In the genomic region with DNA sequence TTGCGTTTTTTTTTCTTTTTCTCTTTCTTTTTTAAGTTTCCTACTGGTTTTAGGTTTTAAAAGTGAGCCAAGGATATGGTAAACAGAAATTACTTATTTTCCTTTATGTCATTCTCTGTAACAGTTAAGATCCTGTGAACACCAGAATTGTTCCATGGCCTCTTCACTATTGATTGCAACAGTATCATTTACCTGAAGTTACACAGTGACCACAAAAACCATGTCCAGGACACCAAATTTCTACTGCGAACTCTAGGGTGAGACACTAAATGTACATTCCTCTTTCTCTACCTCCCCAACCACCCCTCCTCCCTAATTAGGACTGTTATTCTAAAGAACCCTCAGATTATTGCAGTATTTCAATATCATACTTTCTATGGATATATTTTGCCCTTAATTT, we compare ENCODE assay signal across 15 cellular contexts.
DNase-seq lines count a peak whose midpoint lies in the region; ATAC-seq and TF ChIP-seq lines count a peak whose summit lies in the region.
"Had no signal": no experiment of that assay in that cellular context is flagged by ENCODE, and none has a peak within 500 bp of the region (broad histone marks: within the 10 kb centered on the region; RNA-seq: fewer than 3 reads in every experiment).

No MANE protein-coding gene starts in this region.

- peak; percentile 34 for ATAC-seq in stimulated activated naive CD8-positive, alpha-beta T cell treated with anti-CD3 and anti-CD28 coated beads, Interleukin-15, amount 100 ng/mL, for 72 hours
- no peak for ATAC-seq in GM19463 (IDR thresholded peaks at IDR 0.05; ENCODE audit: unreplicated experiment)
- ATAC-seq: left lung, PC-3 had no signal

- no peaks in the 10 kb centered on the region for H3K27me3 ChIP-seq in liver (ENCODE audit: control insufficient read depth in 4 of 4, insufficient read depth in 4 of 4, low read length in 3 of 4)
- H3K27me3 ChIP-seq: left lung, right atrium auricular region, tibial artery had no signal

- H3K4me1 ChIP-seq in liver (ENCODE audit: control insufficient read depth in 4 of 4, insufficient read depth in 4 of 4, low read length in 3 of 4): peaks cover 2 to 32% (median 14%) of the 10 kb centered on the region in 4 donors

- H3K4me3 ChIP-seq in liver (ENCODE audit: low read depth in 1 of 3, low read length in 3 of 3): no peak overlapping the region
- H3K4me3 ChIP-seq: left lung, right atrium auricular region, tibial artery had no signal

- peaks cover 0 to 1% (median 0%) of the 10 kb centered on the region in 4 donors for H3K36me3 ChIP-seq in liver (ENCODE audit: control insufficient read depth in 4 of 4, insufficient read depth in 3 of 4, low read depth in 1 of 4, low read length in 3 of 4)
- H3K36me3 ChIP-seq: left lung, right atrium auricular region, tibial artery had no signal

- H3K9me3 Mint-ChIP-seq in activated naive CD4-positive, alpha-beta T cell treated with anti-CD3 and anti-CD28 coated beads for 36 hours: no peaks in the 10 kb centered on the region
- H3K9me3 Mint-ChIP-seq in activated T-helper 1 cell treated with anti-CD3 and anti-CD28 coated beads, Interleukin-12 subunit alpha, Interleukin-12 subunit beta, Interleukin-2, Interleukin-4 antibody, amounts not matched to agents 30 ng/mL and 10 ng/mL and 1 ng/mL, durations not matched to agents 14 hours and 24 hours and 36 hours: no peaks in the 10 kb centered on the region
- no peaks in the 10 kb centered on the region for H3K9me3 Mint-ChIP-seq in stimulated activated naive CD8-positive, alpha-beta T cell treated with anti-CD3 and anti-CD28 coated beads, Interleukin-15, amount 100 ng/mL, for 72 hours

- H3K36me3 Mint-ChIP-seq in activated naive CD4-positive, alpha-beta T cell treated with anti-CD3 and anti-CD28 coated beads for 36 hours (ENCODE audit: low read depth): peaks cover 1% of the 10 kb centered on the region
- H3K36me3 Mint-ChIP-seq in activated T-helper 1 cell treated with anti-CD3 and anti-CD28 coated beads, Interleukin-12 subunit alpha, Interleukin-12 subunit beta, Interleukin-2, Interleukin-4 antibody, amounts not matched to agents 30 ng/mL and 10 ng/mL and 1 ng/mL, durations not matched to agents 14 hours and 24 hours and 36 hours (ENCODE audit: low read depth): peaks cover 8% of the 10 kb centered on the region

- H3K4me3 Mint-ChIP-seq in activated naive CD4-positive, alpha-beta T cell treated with anti-CD3 and anti-CD28 coated beads for 36 hours: peak overlapping the region; percentile 90
- peak overlapping the region; percentile 1 for H3K4me3 Mint-ChIP-seq in activated T-helper 1 cell treated with anti-CD3 and anti-CD28 coated beads, Interleukin-12 subunit alpha, Interleukin-12 subunit beta, Interleukin-2, Interleukin-4 antibody, amounts not matched to agents 30 ng/mL and 10 ng/mL and 1 ng/mL, durations not matched to agents 14 hours and 24 hours and 36 hours
- peak overlapping the region; percentile 77 to 98 for H3K4me3 Mint-ChIP-seq in stimulated activated naive CD8-positive, alpha-beta T cell treated with anti-CD3 and anti-CD28 coated beads, Interleukin-15, amount 100 ng/mL, for 72 hours

- peaks cover 59% of the 10 kb centered on the region for H3K4me1 Mint-ChIP-seq in activated naive CD4-positive, alpha-beta T cell treated with anti-CD3 and anti-CD28 coated beads for 36 hours (ENCODE audit: low read depth)
- H3K4me1 Mint-ChIP-seq in activated T-helper 1 cell treated with anti-CD3 and anti-CD28 coated beads, Interleukin-12 subunit alpha, Interleukin-12 subunit beta, Interleukin-2, Interleukin-4 antibody, amounts not matched to agents 30 ng/mL and 10 ng/mL and 1 ng/mL, durations not matched to agents 14 hours and 24 hours and 36 hours (ENCODE audit: low read depth): peaks cover 72% of the 10 kb centered on the region
- H3K4me1 Mint-ChIP-seq in stimulated activated naive CD8-positive, alpha-beta T cell treated with anti-CD3 and anti-CD28 coated beads, Interleukin-15, amount 100 ng/mL, for 72 hours: peaks cover 63% of the 10 kb centered on the region

- CTCF ChIA-PET in activated naive CD4-positive, alpha-beta T cell treated with anti-CD3 and anti-CD28 coated beads for 36 hours (lab: Charles Lee): interaction anchor here (0.6 to 0.7 kb wide), 2 partner anchors 79 to 298 kb away, joined by 3 to 5 read pairs; no protein-coding TSS in a partner anchor

- H3K27me3 Mint-ChIP-seq in activated naive CD4-positive, alpha-beta T cell treated with anti-CD3 and anti-CD28 coated beads for 36 hours (ENCODE audit: low read depth): no peaks in the 10 kb centered on the region
- H3K27me3 Mint-ChIP-seq in activated T-helper 1 cell treated with anti-CD3 and anti-CD28 coated beads, Interleukin-12 subunit alpha, Interleukin-12 subunit beta, Interleukin-2, Interleukin-4 antibody, amounts not matched to agents 30 ng/mL and 10 ng/mL and 1 ng/mL, durations not matched to agents 14 hours and 24 hours and 36 hours (ENCODE audit: insufficient read depth): peaks cover 55% of the 10 kb centered on the region
- no peaks in the 10 kb centered on the region for H3K27me3 Mint-ChIP-seq in stimulated activated naive CD8-positive, alpha-beta T cell treated with anti-CD3 and anti-CD28 coated beads, Interleukin-15, amount 100 ng/mL, for 72 hours

- TF ChIP-seq CTCF in liver (IDR thresholded peaks at IDR 0.05; ENCODE audit: low read depth, low read length, missing input control): no peak

- peak; percentile 13 to 37 for TF ChIP-seq RAD21 in liver (IDR thresholded peaks at IDR 0.05)

- H3K27ac Mint-ChIP-seq in activated naive CD4-positive, alpha-beta T cell treated with anti-CD3 and anti-CD28 coated beads for 36 hours: peak overlapping the region; percentile 94
- peak overlapping the region; percentile 61 for H3K27ac Mint-ChIP-seq in activated T-helper 1 cell treated with anti-CD3 and anti-CD28 coated beads, Interleukin-12 subunit alpha, Interleukin-12 subunit beta, Interleukin-2, Interleukin-4 antibody, amounts not matched to agents 30 ng/mL and 10 ng/mL and 1 ng/mL, durations not matched to agents 14 hours and 24 hours and 36 hours
- H3K27ac Mint-ChIP-seq in stimulated activated naive CD8-positive, alpha-beta T cell treated with anti-CD3 and anti-CD28 coated beads, Interleukin-15, amount 100 ng/mL, for 72 hours: peak overlapping the region; percentile 99

- intact Hi-C loops in activated naive CD4-positive, alpha-beta T cell treated with anti-CD3 and anti-CD28 coated beads for 36 hours (cut with micrococcal nuclease): loop anchor here (1.0 to 5.0 kb wide), 2 partner anchors 350 to 771 kb away; no protein-coding TSS in a partner anchor
- intact Hi-C loops in activated T-helper 1 cell treated with anti-CD3 and anti-CD28 coated beads, Interleukin-12 subunit alpha, Interleukin-12 subunit beta, Interleukin-2, Interleukin-4 antibody, amounts not matched to agents 30 ng/mL and 10 ng/mL and 1 ng/mL, durations not matched to agents 14 hours and 24 hours and 36 hours (cut with micrococcal nuclease): loop anchor here (5.0 kb wide), 2 partner anchors 140 to 700 kb away; no protein-coding TSS in a partner anchor

- 54% methylated on average over 2 of the region's 2 CpGs for WGBS in liver

- no peak overlapping the region for H3K9ac ChIP-seq in liver (ENCODE audit: low read depth in 1 of 2, low read length in 2 of 2)

- no peak overlapping the region for H3K27ac ChIP-seq in liver (ENCODE audit: low read depth in 1 of 2, low read length in 2 of 2)
- H3K27ac ChIP-seq: left lung, right atrium auricular region had no signal

- TF ChIP-seq POLR2A in erythroblast (IDR thresholded peaks at IDR 0.05; ENCODE audit: low read length): no peak

- no peak for DNase-seq in activated naive CD4-positive, alpha-beta T cell treated with anti-CD3 and anti-CD28 coated beads for 36 hours
- DNase-seq in activated naive CD4-positive, alpha-beta T cell treated with anti-CD3 and anti-CD28 coated beads, Interleukin-2, amount 50 U/mL, for 16 hours: no peak
- no peak for DNase-seq in activated T-helper 1 cell treated with anti-CD3 and anti-CD28 coated beads, Interleukin-12 subunit alpha, Interleukin-12 subunit beta, Interleukin-2, Interleukin-4 antibody, amounts not matched to agents 30 ng/mL and 10 ng/mL and 1 ng/mL, durations not matched to agents 14 hours and 24 hours and 36 hours (ENCODE audit: low spot score)
- no peak for DNase-seq in stimulated activated naive CD8-positive, alpha-beta T cell treated with anti-CD3 and anti-CD28 coated beads, Interleukin-15, amount 100 ng/mL, for 72 hours
- DNase-seq in midbrain (lab: John Stamatoyannopoulos, UW) (no peak), erythroblast (lab: John Stamatoyannopoulos, UW) (no peak)
- DNase-seq: left lung; NCI-H1694; NCI-H446 treated with DMSO at 0.1 percent for 48 hours; PC-3; stimulated activated CD4-positive, alpha-beta T cell treated with anti-CD3 and anti-CD28 coated beads, Interleukin-2, amount 100 ng/mL, for 24 hours; tibial artery had no signal

- H3K9me3 ChIP-seq in liver (ENCODE audit: control insufficient read depth in 4 of 4, low read length in 3 of 4): no peaks in the 10 kb centered on the region
- H3K9me3 ChIP-seq: left lung, right atrium auricular region, tibial artery had no signal

TF ChIP-seq in liver, 16 proteins besides CTCF, POLR2A, EP300 and RAD21:
- TF ChIP-seq FOXA1 (IDR thresholded peaks at IDR 0.05) (no peak), YY1 (IDR thresholded peaks at IDR 0.05) (peak; percentile 26), RXRA (IDR thresholded peaks at IDR 0.05) (peak in 1 of 2 donors; percentile 5)
TF ChIP-seq in liver: peak in this region for 2.

Comparison
In these comparisons a context has a peak if more than half of its experiments do, and no peak if none do; other contexts are left out.
1. H3K4me3 Mint-ChIP-seq: peak in every context shown above with its lines; median percentile 90 in activated naive CD4-positive, alpha-beta T cell treated with anti-CD3 and anti-CD28 coated beads for 36 hours; 88 in stimulated activated naive CD8-positive, alpha-beta T cell treated with anti-CD3 and anti-CD28 coated beads, Interleukin-15, amount 100 ng/mL, for 72 hours; 1 in activated T-helper 1 cell treated with anti-CD3 and anti-CD28 coated beads, Interleukin-12 subunit alpha, Interleukin-12 subunit beta, Interleukin-2, Interleukin-4 antibody, amounts not matched to agents 30 ng/mL and 10 ng/mL and 1 ng/mL, durations not matched to agents 14 hours and 24 hours and 36 hours.